Comparison of ENCODE assay signal across 1 cellular context in the genomic region with DNA sequence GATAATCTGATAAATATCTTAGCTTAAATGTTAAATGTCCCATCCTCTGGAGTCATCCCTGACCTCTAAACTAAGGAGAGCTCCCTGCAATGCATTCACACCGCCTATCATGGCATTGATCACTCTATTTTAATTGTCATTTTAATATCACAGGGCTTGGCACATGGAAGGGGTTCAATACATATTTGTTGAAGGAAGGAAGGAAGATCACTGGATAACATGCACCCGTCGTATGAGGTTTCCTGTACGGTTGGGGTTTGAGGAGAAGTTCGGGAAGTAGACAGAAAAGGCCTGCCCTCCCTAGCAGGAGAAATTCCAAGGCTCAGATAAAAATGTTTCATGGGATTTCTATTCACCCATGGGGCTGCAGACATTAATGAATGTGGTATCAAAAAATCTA.
TF ChIP-seq lines count a peak whose summit lies in the region.

No MANE protein-coding gene starts in this region.

TF ChIP-seq in IMR-90, 13 proteins besides CTCF, POLR2A, EP300 and RAD21:
- no peak for TF ChIP-seq MXI1 (IDR thresholded peaks at IDR 0.05; ENCODE audit: borderline replicate concordance, low read depth, low read length)
- no peak for TF ChIP-seq FOS (IDR thresholded peaks at IDR 0.05; ENCODE audit: low read depth, low read length)
- TF ChIP-seq RFX5 (IDR thresholded peaks at IDR 0.05; ENCODE audit: low read depth, low read length): no peak
- TF ChIP-seq MAZ (IDR thresholded peaks at IDR 0.05; ENCODE audit: borderline replicate concordance, low read depth, low read length): no peak
- TF ChIP-seq CHD1 (IDR thresholded peaks at IDR 0.05; ENCODE audit: low read depth, low read length): no peak
- TF ChIP-seq NFE2L2 (IDR thresholded peaks at IDR 0.05; ENCODE audit: low read depth, low read length): no peak
- TF ChIP-seq CEBPB (IDR thresholded peaks at IDR 0.05; ENCODE audit: low read depth, low read length): no peak
- TF ChIP-seq SMC3 (IDR thresholded peaks at IDR 0.05; ENCODE audit: low read depth, low read length): no peak
- no peak for TF ChIP-seq RCOR1 (IDR thresholded peaks at IDR 0.05; ENCODE audit: insufficient replicate concordance, low read length)
- TF ChIP-seq, protein P1, sequence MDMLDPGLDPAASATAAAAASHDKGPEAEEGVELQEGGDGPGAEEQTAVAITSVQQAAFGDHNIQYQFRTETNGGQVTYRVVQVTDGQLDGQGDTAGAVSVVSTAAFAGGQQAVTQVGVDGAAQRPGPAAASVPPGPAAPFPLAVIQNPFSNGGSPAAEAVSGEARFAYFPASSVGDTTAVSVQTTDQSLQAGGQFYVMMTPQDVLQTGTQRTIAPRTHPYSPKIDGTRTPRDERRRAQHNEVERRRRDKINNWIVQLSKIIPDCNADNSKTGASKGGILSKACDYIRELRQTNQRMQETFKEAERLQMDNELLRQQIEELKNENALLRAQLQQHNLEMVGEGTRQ (IDR thresholded peaks at IDR 0.05; ENCODE audit: low read depth, low read length): no peak
- TF ChIP-seq MAFK (IDR thresholded peaks at IDR 0.05; ENCODE audit: low read depth, low read length): no peak
- no peak for TF ChIP-seq ELK1 (IDR thresholded peaks at IDR 0.05; ENCODE audit: borderline replicate concordance, low read depth, low read length)
- TF ChIP-seq BHLHE40 (IDR thresholded peaks at IDR 0.05; ENCODE audit: low read depth, low read length): no peak
